9 cellular contexts compared by ENCODE assay signal in genomic region chr20:25858495-25859425, GRCh38.
A peak's percentile ranks its signal among the peaks of the same experiment; 100 is the strongest.
DNase-seq lines count a peak whose midpoint lies in the region; ATAC-seq and TF ChIP-seq lines count a peak whose summit lies in the region.
"Had no signal": no experiment of that assay in that cellular context is flagged by ENCODE, and none has a peak within 500 bp of the region (broad histone marks: within the 10 kb centered on the region; RNA-seq: fewer than 3 reads in every experiment).

No MANE protein-coding gene starts in this region.

- H3K4ac ChIP-seq in mesendoderm (ENCODE audit: low read depth, low read length) = no peak overlapping the region

- H3K4me1 ChIP-seq in heart left ventricle = peaks cover 0 to 50% (median 24%) of the 10 kb centered on the region in 12 donors
- no peaks in the 10 kb centered on the region for H3K4me1 ChIP-seq in mesendoderm (ENCODE audit: control insufficient read depth, low read depth, low read length)
- peaks cover 19% of the 10 kb centered on the region for H3K4me1 ChIP-seq in testis

- H3K56ac ChIP-seq in mesendoderm (ENCODE audit: low read length) = peak overlapping the region; percentile 62

- no peak for TF ChIP-seq CTCF in heart left ventricle (IDR thresholded peaks at IDR 0.05)
- no peak for TF ChIP-seq CTCF in WTC11 (IDR thresholded peaks at IDR 0.05)
- no peak for TF ChIP-seq CTCF in testis (IDR thresholded peaks at IDR 0.05)

- peak in 1 of 2 donors; percentile 5 for TF ChIP-seq POLR2A in heart left ventricle (IDR thresholded peaks at IDR 0.05)
- no peak for TF ChIP-seq POLR2A in testis (IDR thresholded peaks at IDR 0.05)

- H3K4me2 ChIP-seq in mesendoderm (ENCODE audit: low read length) = no peak overlapping the region

- whole genome bisulfite sequencing in heart left ventricle, 4 donors = 54 to 76% (median 65%) methylated on average over 27 to 37 of the region's 37 CpGs
- WGBS in mesendoderm (ENCODE audit: extremely low coverage, insufficient coverage, low lambda C conversion rate) = no CpG with 5 or more reads among the region's 37 CpGs
- 38 to 45% methylated on average over 25 to 37 of the region's 37 CpGs for WGBS in testis, 2 donors

- no peaks in the 10 kb centered on the region for H3K79me1 ChIP-seq in mesendoderm (ENCODE audit: low read length)

- peaks cover 68% of the 10 kb centered on the region for H3K27me3 Mint-ChIP-seq in WTC11 (ENCODE audit: low read depth)

- no peak overlapping the region for H2BK15ac ChIP-seq in mesendoderm (replicated peaks; ENCODE audit: low read depth)

- DNase-seq in heart left ventricle (no peak), Right ventricle myocardium inferior (ENCODE audit: missing footprints) (no peak), WTC11 (ENCODE audit: low spot score) (no peak), mesendoderm (no peak), testis (no peak), GM19238 (ENCODE audit: insufficient read length, low spot score) (no peak), DMS53 (lab: John Stamatoyannopoulos, UW) (no peak)

- H3K36me3 ChIP-seq in heart left ventricle = no peaks in the 10 kb centered on the region
- no peaks in the 10 kb centered on the region for H3K36me3 ChIP-seq in mesendoderm (ENCODE audit: control insufficient read depth, insufficient read depth, low read length)
- no peaks in the 10 kb centered on the region for H3K36me3 ChIP-seq in testis (ENCODE audit: low read depth, missing control alignments)
- H3K36me3 ChIP-seq: pancreas had no signal

- H3K23ac ChIP-seq in mesendoderm (ENCODE audit: low read length) = no peak overlapping the region

- H3K27ac ChIP-seq in heart left ventricle (peak overlapping the region in 2 of 12 donors; percentile 4 to 18), mesendoderm (ENCODE audit: low read depth, low read length) (no peak overlapping the region), testis (no peak overlapping the region)
- H3K27ac ChIP-seq: pancreas had no signal

- no peak overlapping the region for H4K5ac ChIP-seq in mesendoderm (ENCODE audit: low read length)

- H3K4me3 ChIP-seq in heart left ventricle (peak overlapping the region; percentile 16 to 54 (median 40)), mesendoderm (ENCODE audit: low read length) (no peak overlapping the region), testis (peak overlapping the region; percentile 24 to 45)

- H3K79me2 ChIP-seq in mesendoderm (ENCODE audit: control insufficient read depth, insufficient read depth, low read length) = no peaks in the 10 kb centered on the region

- H2BK120ac ChIP-seq in mesendoderm (ENCODE audit: low read depth, low read length) = no peak overlapping the region

- H3K27me3 ChIP-seq in heart left ventricle = peaks cover 0 to 27% (median 0%) of the 10 kb centered on the region in 9 donors
- H3K27me3 ChIP-seq in mesendoderm (ENCODE audit: insufficient read depth, low read length, poor library complexity) = no peaks in the 10 kb centered on the region
- H3K27me3 ChIP-seq in testis = no peaks in the 10 kb centered on the region
- H3K27me3 ChIP-seq: pancreas had no signal

- H2AK5ac ChIP-seq in mesendoderm (ENCODE audit: low read length) = no peak overlapping the region

- ATAC-seq in heart left ventricle = no peak
- ATAC-seq in Right ventricle myocardium inferior = no peak
- ATAC-seq in WTC11 = no peak
- ATAC-seq in HG03039 (IDR thresholded peaks at IDR 0.05; ENCODE audit: unreplicated experiment) = no peak

- no peak overlapping the region for H2BK5ac ChIP-seq in mesendoderm (ENCODE audit: low read length)

- no peaks in the 10 kb centered on the region for H3K9me3 Mint-ChIP-seq in WTC11

- POLR2A ChIA-PET in WTC11 (lab: Charles Lee) = no interaction called here

- CTCF ChIA-PET in WTC11 (lab: Charles Lee) = no interaction called here

- peaks cover 24% of the 10 kb centered on the region for H3K4me1 Mint-ChIP-seq in WTC11

- H4K8ac ChIP-seq in mesendoderm (ENCODE audit: low read depth, low read length) = no peak overlapping the region

- no peaks in the 10 kb centered on the region for H3K9me3 ChIP-seq in heart left ventricle
- H3K9me3 ChIP-seq in testis = no peaks in the 10 kb centered on the region
- H3K9me3 ChIP-seq: pancreas had no signal

- H3K27ac Mint-ChIP-seq in WTC11 = no peak overlapping the region

- H3K4me3 Mint-ChIP-seq in WTC11 = 0 out of 2 replicates have a peak overlapping the region, but pooled peaks have one; percentile 31

- H3K9ac ChIP-seq in mesendoderm (ENCODE audit: low read length) = no peak overlapping the region

- intact Hi-C loops in heart left ventricle (cut with DNase I) (no loop called here), Right ventricle myocardium inferior (cut with DNase I) (no loop called here), testis (cut with DNase I; ENCODE audit: low total_unique reads) (no loop called here)

- no peaks in the 10 kb centered on the region for H3K36me3 Mint-ChIP-seq in WTC11

- H3K18ac ChIP-seq in mesendoderm (ENCODE audit: low read length) = no peak overlapping the region

TF ChIP-seq in WTC11, 78 proteins besides CTCF, POLR2A, EP300 and RAD21:
- TF ChIP-seq NFATC4 (CRISPR knock-in tag; IDR thresholded peaks at IDR 0.05) (no peak), KAT7 (CRISPR knock-in tag; IDR thresholded peaks at IDR 0.05; ENCODE audit: borderline replicate concordance) (no peak), IRF2 (CRISPR knock-in tag; IDR thresholded peaks at IDR 0.05; ENCODE audit: borderline replicate concordance, low read depth) (no peak), NR2C2 (CRISPR knock-in tag; IDR thresholded peaks at IDR 0.05) (no peak), ERG (CRISPR knock-in tag; IDR thresholded peaks at IDR 0.05) (no peak), ESRRA (CRISPR knock-in tag; IDR thresholded peaks at IDR 0.05; ENCODE audit: borderline replicate concordance) (no peak), FOXP1 (CRISPR knock-in tag; IDR thresholded peaks at IDR 0.05; ENCODE audit: borderline replicate concordance) (no peak)
